Comparison of ENCODE assay signal across 24 cellular contexts in the genomic region with DNA sequence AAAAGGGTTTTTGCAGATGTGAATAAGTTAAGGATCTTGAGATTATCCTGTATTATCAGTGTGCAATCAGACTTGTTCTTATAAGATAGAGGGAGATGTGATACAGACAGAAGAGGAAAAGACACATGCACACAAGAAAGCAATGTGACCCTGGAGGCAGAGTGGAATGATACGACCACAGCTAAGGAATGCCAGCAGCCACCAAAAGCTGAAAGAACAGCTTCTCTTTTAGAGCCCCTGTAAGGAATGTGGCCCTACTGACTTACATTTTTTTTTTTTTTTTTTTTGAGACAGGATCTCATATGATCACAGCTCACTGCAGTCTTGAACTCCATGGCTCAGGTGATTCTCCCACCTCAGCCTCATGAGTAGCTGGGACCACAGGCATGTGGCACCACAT.
"Had no signal": no experiment of that assay in that cellular context is flagged by ENCODE, and none has a peak within 500 bp of the region (broad histone marks: within the 10 kb centered on the region; RNA-seq: fewer than 3 reads in every experiment).

No MANE protein-coding gene starts in this region.

- H3K36me3 ChIP-seq: SJSA1 had no signal

- H3K4me3 Mint-ChIP-seq: IgD-negative memory B cell had no signal

- DNase-seq: Kasumi-1, MM.1S, NCI-H1092 treated with DMSO at 0.1 percent for 48 hours, NCI-H1436, NCI-H187, NCI-H2029, NCI-H2081 treated with DMSO at 0.1 percent for 48 hours, NCI-H2171, NCI-H226, NCI-H446, NCI-H510A, NCI-H524 treated with DMSO at 0.1 percent for 48 hours, NCI-H69, NCI-H774, PC-3, SIG-M5, SK-N-SH, SW 1271 had no signal

- H3K4me1 Mint-ChIP-seq: IgD-negative memory B cell had no signal

- H3K4me1 ChIP-seq: SJSA1 had no signal

- H3K36me3 Mint-ChIP-seq: IgD-negative memory B cell had no signal

- H3K9ac ChIP-seq: KMS-11, SK-N-SH had no signal

- H3K27me3 Mint-ChIP-seq: IgD-negative memory B cell had no signal

- H3K4me2 ChIP-seq: KMS-11, SK-N-SH had no signal

- H3K27ac Mint-ChIP-seq: IgD-negative memory B cell had no signal

- H3K4me3 ChIP-seq: K562, SJSA1 had no signal

- H3K27ac ChIP-seq: HL-60, KMS-11, RWPE1, SJSA1 had no signal

- H3K27me3 ChIP-seq: SJSA1 had no signal
